Comparison of ENCODE assay signal across 11 cellular contexts in genomic region chr15:74203914-74204431, GRCh38. TPM values are rescaled to one million over a fixed set of nuclear protein-coding genes. Genes with fewer than 3 reads are reported as not detected.
DNase-seq lines count a peak whose midpoint lies in the region; ATAC-seq and TF ChIP-seq lines count a peak whose summit lies in the region.
"Had no signal": no experiment of that assay in that cellular context is flagged by ENCODE, and none has a peak within 500 bp of the region (broad histone marks: within the 10 kb centered on the region; RNA-seq: fewer than 3 reads in every experiment).

No MANE protein-coding gene starts in this region.

- no peaks in the 10 kb centered on the region for H4K20me1 ChIP-seq in neural progenitor cell (ENCODE audit: low read depth)

- peak overlapping the region; percentile 88 for H3K27ac Mint-ChIP-seq in neural progenitor cell
- no peak overlapping the region for H3K27ac Mint-ChIP-seq in activated naive CD4-positive, alpha-beta T cell treated with anti-CD3 and anti-CD28 coated beads for 36 hours
- H3K27ac Mint-ChIP-seq: activated T-cell treated with anti-CD3 and anti-CD28 coated beads, Interleukin-2, amount 50 U/mL, for 72 hours had no signal

- H3K27me3 ChIP-seq in ectodermal cell (ENCODE audit: control insufficient read depth, insufficient read depth, low read length, poor library complexity, severe bottlenecking), result no peaks in the 10 kb centered on the region
- no peaks in the 10 kb centered on the region for H3K27me3 ChIP-seq in neural progenitor cell

- H3K36me3 ChIP-seq in ectodermal cell (ENCODE audit: control insufficient read depth, insufficient read depth, low read length) (no peaks in the 10 kb centered on the region), neural progenitor cell (no peaks in the 10 kb centered on the region)

- WGBS in ectodermal cell, 2 experiments, result 7 to 11% methylated on average over 10 of the region's 10 CpGs

- H3K36me3 Mint-ChIP-seq in neural progenitor cell, result no peaks in the 10 kb centered on the region
- no peaks in the 10 kb centered on the region for H3K36me3 Mint-ChIP-seq in activated naive CD4-positive, alpha-beta T cell treated with anti-CD3 and anti-CD28 coated beads for 36 hours (ENCODE audit: low read depth)

- H3K4me1 ChIP-seq in ectodermal cell (ENCODE audit: control insufficient read depth, insufficient read depth, low read length), result peaks cover 61% of the 10 kb centered on the region
- peaks cover 50% of the 10 kb centered on the region for H3K4me1 ChIP-seq in neural progenitor cell

- H3K27ac ChIP-seq in ectodermal cell (ENCODE audit: insufficient read depth, low read depth, low read length, poor library complexity, severe bottlenecking) (peak overlapping the region; percentile 64), neural progenitor cell (no peak overlapping the region)

- peak overlapping the region; percentile 76 for H3K4me2 ChIP-seq in neural progenitor cell

- DNase-seq in EH (ENCODE audit: low read depth) (peak; percentile 81), NCI-H510A (lab: John Stamatoyannopoulos, UW) (peak; percentile 38), neural progenitor cell (ENCODE audit: low spot score) (peak; percentile 69)
- no peak for DNase-seq in activated naive CD4-positive, alpha-beta T cell treated with anti-CD3 and anti-CD28 coated beads for 36 hours
- no peak for DNase-seq in activated effector memory CD4-positive, alpha-beta T cell treated with anti-CD3 and anti-CD28 coated beads, Interleukin-2, amount 50 U/mL, for 16 hours
- DNase-seq in activated T-cell treated with anti-CD3 and anti-CD28 coated beads, Interleukin-2, amount 50 U/mL, for 1 hour, result no peak
- DNase-seq: activated T-cell treated with anti-CD3 and anti-CD28 coated beads, Interleukin-2, amount 50 U/mL, for 72 hours had no signal

- no peak for ATAC-seq in HG02678 (IDR thresholded peaks at IDR 0.05; ENCODE audit: unreplicated experiment)
- ATAC-seq: activated T-cell treated with anti-CD3 and anti-CD28 coated beads, Interleukin-2, amount 50 U/mL, for 72 hours had no signal

- no peaks in the 10 kb centered on the region for H3K9me3 Mint-ChIP-seq in neural progenitor cell
- no peaks in the 10 kb centered on the region for H3K9me3 Mint-ChIP-seq in activated naive CD4-positive, alpha-beta T cell treated with anti-CD3 and anti-CD28 coated beads for 36 hours
- H3K9me3 Mint-ChIP-seq: activated T-cell treated with anti-CD3 and anti-CD28 coated beads, Interleukin-2, amount 50 U/mL, for 72 hours had no signal

- TF ChIP-seq CTCF in neural progenitor cell (IDR thresholded peaks at IDR 0.05), result no peak

- H3F3A ChIP-seq in neural progenitor cell (ENCODE audit: low read depth), result peaks cover 38% of the 10 kb centered on the region

- no peaks in the 10 kb centered on the region for H3K9me3 ChIP-seq in ectodermal cell (ENCODE audit: control insufficient read depth, low read length)
- no peaks in the 10 kb centered on the region for H3K9me3 ChIP-seq in neural progenitor cell (ENCODE audit: low read depth)

- CTCF ChIA-PET in activated naive CD4-positive, alpha-beta T cell treated with anti-CD3 and anti-CD28 coated beads for 36 hours (lab: Charles Lee), result interaction anchor here (0.7 kb wide), 1 partner anchor 117 kb away, joined by 4 read pairs; no protein-coding TSS in a partner anchor

- no peaks in the 10 kb centered on the region for H3K79me2 ChIP-seq in neural progenitor cell (ENCODE audit: low read depth)

- H2AFZ ChIP-seq in neural progenitor cell (replicated peaks), result no peak overlapping the region

- intact Hi-C loops in activated naive CD4-positive, alpha-beta T cell treated with anti-CD3 and anti-CD28 coated beads for 36 hours (cut with micrococcal nuclease), result no loop called here

- peaks cover 81% of the 10 kb centered on the region for H3K4me1 Mint-ChIP-seq in neural progenitor cell
- no peaks in the 10 kb centered on the region for H3K4me1 Mint-ChIP-seq in activated naive CD4-positive, alpha-beta T cell treated with anti-CD3 and anti-CD28 coated beads for 36 hours (ENCODE audit: low read depth)

- H3K4me3 ChIP-seq in ectodermal cell (ENCODE audit: insufficient read depth, low read depth, low read length) (no peak overlapping the region), neural progenitor cell (peak overlapping the region; percentile 38)

- H3K9ac ChIP-seq in neural progenitor cell, result no peak overlapping the region

- H3K4me3 Mint-ChIP-seq in neural progenitor cell, result peak overlapping the region; percentile 77
- H3K4me3 Mint-ChIP-seq in activated naive CD4-positive, alpha-beta T cell treated with anti-CD3 and anti-CD28 coated beads for 36 hours, result no peak overlapping the region
- H3K4me3 Mint-ChIP-seq: activated T-cell treated with anti-CD3 and anti-CD28 coated beads, Interleukin-2, amount 50 U/mL, for 72 hours had no signal

- H3K27me3 Mint-ChIP-seq in neural progenitor cell (ENCODE audit: insufficient read depth, low read depth), result peaks cover 26% of the 10 kb centered on the region
- H3K27me3 Mint-ChIP-seq in activated naive CD4-positive, alpha-beta T cell treated with anti-CD3 and anti-CD28 coated beads for 36 hours (ENCODE audit: low read depth), result peaks cover 6% of the 10 kb centered on the region

RNA-seq across cellular contexts. Expression of gene STRA6, which starts 1.4 kb away (rescaled TPM):
- 40.6 TPM for polyA plus RNA-seq in ectodermal cell (2013, experiment 1 of 4)
- polyA plus RNA-seq in ectodermal cell (2013, experiment 2 of 4), result 36.9 TPM
- 23.2 TPM for polyA plus RNA-seq in ectodermal cell (2013, experiment 3 of 4)
- polyA plus RNA-seq in ectodermal cell (2013, experiment 4 of 4), result 26.1 TPM
- total RNA-seq in neural progenitor cell (ENCODE audit: low replicate concordance), result 3.1 and 5.9 TPM in 2 replicates
- total RNA-seq in activated naive CD4-positive, alpha-beta T cell treated with anti-CD3 and anti-CD28 coated beads for 36 hours, result not detected
- total RNA-seq: SK-MEL-5 had no signal

RNA-seq across cellular contexts. Expression of gene ISLR, which starts 30.5 kb away (rescaled TPM):
- polyA plus RNA-seq in ectodermal cell (2013, experiment 1 of 4), result 1.5 TPM
- 1.1 TPM for polyA plus RNA-seq in ectodermal cell (2013, experiment 2 of 4)
- polyA plus RNA-seq in ectodermal cell (2013, experiment 3 of 4), result 1.4 TPM
- 2.1 TPM for polyA plus RNA-seq in ectodermal cell (2013, experiment 4 of 4)
- total RNA-seq in neural progenitor cell (ENCODE audit: low replicate concordance), result 0.68 TPM in 1 of 2 replicates, not detected in the other
- total RNA-seq in activated naive CD4-positive, alpha-beta T cell treated with anti-CD3 and anti-CD28 coated beads for 36 hours, result not detected
- total RNA-seq: epithelial cell of proximal tubule, SK-MEL-5 had no signal

RNA-seq across cellular contexts. Expression of gene CCDC33, which starts 32.2 kb away (rescaled TPM):
- 5.0 TPM for polyA plus RNA-seq in ectodermal cell (2013, experiment 1 of 4)
- 5.2 TPM for polyA plus RNA-seq in ectodermal cell (2013, experiment 2 of 4)
- polyA plus RNA-seq in ectodermal cell (2013, experiment 3 of 4), result 4.4 TPM
- 3.5 TPM for polyA plus RNA-seq in ectodermal cell (2013, experiment 4 of 4)
- 1.9 TPM in 1 of 2 replicates, not detected in the other for total RNA-seq in neural progenitor cell (ENCODE audit: low replicate concordance)
- total RNA-seq in activated naive CD4-positive, alpha-beta T cell treated with anti-CD3 and anti-CD28 coated beads for 36 hours, result not detected
- total RNA-seq: activated T-cell treated with anti-CD3 and anti-CD28 coated beads, Interleukin-2, amount 50 U/mL, for 72 hours; SK-MEL-5 had no signal

Comparison
In these comparisons a context has a peak if more than half of its experiments do, and no peak if none do; other contexts are left out.
1. DNase-seq: peak in EH (single experiment), NCI-H510A (single experiment) and neural progenitor cell (single experiment); none in activated naive CD4-positive, alpha-beta T cell treated with anti-CD3 and anti-CD28 coated beads for 36 hours (single experiment), activated effector memory CD4-positive, alpha-beta T cell treated with anti-CD3 and anti-CD28 coated beads, Interleukin-2, amount 50 U/mL, for 16 hours (single experiment) and activated T-cell treated with anti-CD3 and anti-CD28 coated beads, Interleukin-2, amount 50 U/mL, for 1 hour (single experiment).